In genomic region chr1:22055463-22055862, GRCh38 we compare ENCODE assay signal across 13 cellular contexts. TPM values are rescaled to one million over a fixed set of nuclear protein-coding genes. Genes with fewer than 3 reads are reported as not detected.
DNase-seq lines count a peak whose midpoint lies in the region; ATAC-seq and TF ChIP-seq lines count a peak whose summit lies in the region.
"Had no signal": no experiment of that assay in that cellular context is flagged by ENCODE, and none has a peak within 500 bp of the region (broad histone marks: within the 10 kb centered on the region; RNA-seq: fewer than 3 reads in every experiment).

No MANE protein-coding gene starts in this region.

- no peak for ATAC-seq in memory B cell (ENCODE audit: low read depth)

- no TSS peak for BruUV-seq in A673 (replicated peaks; lab: Mats Ljungman, UMichigan)

- no peak for TF ChIP-seq POLR2A in stomach (IDR thresholded peaks at IDR 0.05)

- POLR2A ChIA-PET in A673 (lab: Charles Lee; ENCODE audit: low non-redundant PET), result no interaction called here

- H3K27ac Mint-ChIP-seq in activated naive CD4-positive, alpha-beta T cell treated with anti-CD3 and anti-CD28 coated beads, Interleukin-2, amount 50 U/mL, for 24 hours, result peak overlapping the region; percentile 70
- peak overlapping the region; percentile 67 for H3K27ac Mint-ChIP-seq in activated T-helper 1 cell treated with anti-CD3 and anti-CD28 coated beads, Interleukin-12 subunit alpha, Interleukin-12 subunit beta, Interleukin-2, Interleukin-4 antibody, amounts not matched to agents 30 ng/mL and 10 ng/mL and 1 ng/mL, durations not matched to agents 14 hours and 24 hours and 36 hours
- H3K27ac Mint-ChIP-seq in memory B cell, result no peak overlapping the region

- peaks cover 12% of the 10 kb centered on the region for H3K36me3 Mint-ChIP-seq in activated naive CD4-positive, alpha-beta T cell treated with anti-CD3 and anti-CD28 coated beads, Interleukin-2, amount 50 U/mL, for 24 hours
- H3K36me3 Mint-ChIP-seq in activated T-helper 1 cell treated with anti-CD3 and anti-CD28 coated beads, Interleukin-12 subunit alpha, Interleukin-12 subunit beta, Interleukin-2, Interleukin-4 antibody, amounts not matched to agents 30 ng/mL and 10 ng/mL and 1 ng/mL, durations not matched to agents 14 hours and 24 hours and 36 hours (ENCODE audit: low read depth), result peaks cover 34% of the 10 kb centered on the region
- peaks cover 15% of the 10 kb centered on the region for H3K36me3 Mint-ChIP-seq in memory B cell

- DNase-seq in activated naive CD4-positive, alpha-beta T cell treated with anti-CD3 and anti-CD28 coated beads, Interleukin-2, amount 50 U/mL, for 16 hours, result no peak
- DNase-seq in activated T-helper 1 cell treated with anti-CD3 and anti-CD28 coated beads, Interleukin-12 subunit alpha, Interleukin-12 subunit beta, Interleukin-2, Interleukin-4 antibody, amounts not matched to agents 30 ng/mL and 10 ng/mL and 1 ng/mL, durations not matched to agents 14 hours and 24 hours and 36 hours (ENCODE audit: low spot score), result no peak
- DNase-seq in memory B cell (ENCODE audit: low spot score in 2 of 2), result no peak
- DNase-seq in stomach, result no peak
- DNase-seq in NCI-H1105 treated with DMSO at 0.1 percent for 48 hours (lab: John Stamatoyannopoulos, UW), result no peak
- no peak for DNase-seq in A673 (ENCODE audit: low spot score)
- no peak for DNase-seq in COLO829 (ENCODE audit: low spot score)
- DNase-seq: C1 segment of cervical spinal cord, tibial artery had no signal

- H3K9me3 Mint-ChIP-seq in activated naive CD4-positive, alpha-beta T cell treated with anti-CD3 and anti-CD28 coated beads, Interleukin-2, amount 50 U/mL, for 24 hours, result no peaks in the 10 kb centered on the region
- H3K9me3 Mint-ChIP-seq in activated T-helper 1 cell treated with anti-CD3 and anti-CD28 coated beads, Interleukin-12 subunit alpha, Interleukin-12 subunit beta, Interleukin-2, Interleukin-4 antibody, amounts not matched to agents 30 ng/mL and 10 ng/mL and 1 ng/mL, durations not matched to agents 14 hours and 24 hours and 36 hours, result no peaks in the 10 kb centered on the region
- H3K9me3 Mint-ChIP-seq in memory B cell, result no peaks in the 10 kb centered on the region

- H3K36me3 ChIP-seq in stomach (peaks cover 0 to 20% (median 18%) of the 10 kb centered on the region in 4 donors), A673 (ENCODE audit: insufficient read depth, low read length, poor library complexity, severe bottlenecking) (peaks cover 10% of the 10 kb centered on the region)

- no peak for TF ChIP-seq EP300 in stomach (IDR thresholded peaks at IDR 0.05)

- intact Hi-C loops in activated T-helper 1 cell treated with anti-CD3 and anti-CD28 coated beads, Interleukin-12 subunit alpha, Interleukin-12 subunit beta, Interleukin-2, Interleukin-4 antibody, amounts not matched to agents 30 ng/mL and 10 ng/mL and 1 ng/mL, durations not matched to agents 14 hours and 24 hours and 36 hours (cut with micrococcal nuclease), result no loop called here
- intact Hi-C loops in stomach (cut with DNase I; ENCODE audit: low total_unique reads), result no loop called here
- intact Hi-C loops in A673 (cut with micrococcal nuclease; ENCODE audit: unreplicated experiment), result no loop called here

- WGBS in stomach, 5 donors, result 45 to 64% (median 56%) methylated on average over 6 of the region's 6 CpGs

- no peaks in the 10 kb centered on the region for H3K27me3 Mint-ChIP-seq in activated naive CD4-positive, alpha-beta T cell treated with anti-CD3 and anti-CD28 coated beads, Interleukin-2, amount 50 U/mL, for 24 hours
- H3K27me3 Mint-ChIP-seq in activated T-helper 1 cell treated with anti-CD3 and anti-CD28 coated beads, Interleukin-12 subunit alpha, Interleukin-12 subunit beta, Interleukin-2, Interleukin-4 antibody, amounts not matched to agents 30 ng/mL and 10 ng/mL and 1 ng/mL, durations not matched to agents 14 hours and 24 hours and 36 hours (ENCODE audit: insufficient read depth), result no peaks in the 10 kb centered on the region
- H3K27me3 Mint-ChIP-seq in memory B cell, result no peaks in the 10 kb centered on the region

- H3K4me1 ChIP-seq in stomach (peaks cover 49 to 76% (median 60%) of the 10 kb centered on the region in 4 donors), A673 (ENCODE audit: insufficient read depth, low read length, poor library complexity, severe bottlenecking) (peaks cover 14% of the 10 kb centered on the region)

- peaks cover 60% of the 10 kb centered on the region for H3K4me1 Mint-ChIP-seq in activated naive CD4-positive, alpha-beta T cell treated with anti-CD3 and anti-CD28 coated beads, Interleukin-2, amount 50 U/mL, for 24 hours
- peaks cover 51% of the 10 kb centered on the region for H3K4me1 Mint-ChIP-seq in activated T-helper 1 cell treated with anti-CD3 and anti-CD28 coated beads, Interleukin-12 subunit alpha, Interleukin-12 subunit beta, Interleukin-2, Interleukin-4 antibody, amounts not matched to agents 30 ng/mL and 10 ng/mL and 1 ng/mL, durations not matched to agents 14 hours and 24 hours and 36 hours (ENCODE audit: low read depth)
- peaks cover 22% of the 10 kb centered on the region for H3K4me1 Mint-ChIP-seq in memory B cell

- H3K9me3 ChIP-seq in stomach (no peaks in the 10 kb centered on the region), A673 (ENCODE audit: low read depth, low read length, poor library complexity, severe bottlenecking) (no peaks in the 10 kb centered on the region)
- H3K9me3 ChIP-seq: tibial artery had no signal

- H3K27me3 ChIP-seq in stomach, result no peaks in the 10 kb centered on the region
- H3K27me3 ChIP-seq in A673 (replicated peaks; ENCODE audit: insufficient read depth, low read depth, low read length, poor library complexity), result no peaks in the 10 kb centered on the region
- H3K27me3 ChIP-seq: tibial artery had no signal

- CTCF ChIA-PET in A673 (lab: Charles Lee), result no interaction called here

- H3K4me3 ChIP-seq in stomach (peak overlapping the region in 2 of 4 donors; percentile 26), A673 (ENCODE audit: low read depth, low read length, poor library complexity, severe bottlenecking) (no peak overlapping the region)
- H3K4me3 ChIP-seq: lung had no signal

- TF ChIP-seq CTCF in stomach (IDR thresholded peaks at IDR 0.05) (no peak), A673 (conservative IDR thresholded peaks at IDR 0.05; ENCODE audit: low read depth, low read length) (no peak)

- peak overlapping the region; percentile 75 for H3K4me3 Mint-ChIP-seq in activated naive CD4-positive, alpha-beta T cell treated with anti-CD3 and anti-CD28 coated beads, Interleukin-2, amount 50 U/mL, for 24 hours
- H3K4me3 Mint-ChIP-seq in activated T-helper 1 cell treated with anti-CD3 and anti-CD28 coated beads, Interleukin-12 subunit alpha, Interleukin-12 subunit beta, Interleukin-2, Interleukin-4 antibody, amounts not matched to agents 30 ng/mL and 10 ng/mL and 1 ng/mL, durations not matched to agents 14 hours and 24 hours and 36 hours, result peak overlapping the region; percentile 75
- H3K4me3 Mint-ChIP-seq in memory B cell, result peak overlapping the region; percentile 71

- peak overlapping the region in 4 of 5 donors; percentile 2 to 54 (median 34) for H3K27ac ChIP-seq in stomach
- no peak overlapping the region for H3K27ac ChIP-seq in A673 (ENCODE audit: low read depth, low read length, poor library complexity, severe bottlenecking)

RNA-seq across cellular contexts. Expression of gene CDC42, which starts 3.0 kb away (rescaled TPM):
- total RNA-seq in activated T-helper 1 cell treated with anti-CD3 and anti-CD28 coated beads, Interleukin-12 subunit alpha, Interleukin-12 subunit beta, Interleukin-2, Interleukin-4 antibody, amounts not matched to agents 30 ng/mL and 10 ng/mL and 1 ng/mL, durations not matched to agents 14 hours and 24 hours and 36 hours, result 293 and 318 TPM in 2 replicates
- total RNA-seq in stomach, result 100 to 1,000 TPM in 2 of 5 donors, 10 to 100 TPM in 3; 72.4 to 425 (median 80.8) TPM
- polyA plus RNA-seq in stomach, result 100 to 1,000 TPM in 2 of 3 donors, 10 to 100 TPM in 1; 91.8 to 242 (median 179) TPM
- total RNA-seq in A673 (2021), result 188 and 198 TPM in 2 replicates

RNA-seq across cellular contexts. Expression of gene CELA3A, which starts 54.0 kb away (rescaled TPM):
- total RNA-seq in activated T-helper 1 cell treated with anti-CD3 and anti-CD28 coated beads, Interleukin-12 subunit alpha, Interleukin-12 subunit beta, Interleukin-2, Interleukin-4 antibody, amounts not matched to agents 30 ng/mL and 10 ng/mL and 1 ng/mL, durations not matched to agents 14 hours and 24 hours and 36 hours, result not detected in 2 replicates
- total RNA-seq in stomach (10 to 100 TPM in 1 of 5 donors, 1 to 10 TPM in 1, not detected in 3; 3.6 to 17.2 TPM), A673 (2021) (not detected in 2 replicates)
- 10 to 100 TPM in 2 of 3 donors, 1 to 10 TPM in 1; 7.0 to 62.9 (median 53.2) TPM for polyA plus RNA-seq in stomach
- total RNA-seq: epithelial cell of proximal tubule, SK-MEL-5 had no signal
